In genomic region chr15:24772709-24773373, GRCh38 we compare ENCODE assay signal across 8 cellular contexts.
A peak's percentile ranks its signal among the peaks of the same experiment; 100 is the strongest.
DNase-seq lines count a peak whose midpoint lies in the region; ATAC-seq and TF ChIP-seq lines count a peak whose summit lies in the region.

No MANE protein-coding gene starts in this region.

- H3K4me3 ChIP-seq in HFF-Myc (replicated peaks; ENCODE audit: low read depth, low read length) = peak overlapping the region; percentile 40
- H3K4me3 ChIP-seq in cardiac fibroblast (replicated peaks in 1 of 2; ENCODE audit: low read depth in 2 of 2, low read length in 2 of 2) = peak overlapping the region; percentile 32 to 53
- peak overlapping the region; percentile 46; the same call in 1 of the 2 replicates for H3K4me3 ChIP-seq in iPS-18c (ENCODE audit: insufficient read depth, low read depth, low read length)
- peak overlapping the region; percentile 64 for H3K4me3 ChIP-seq in skeletal muscle satellite cell (ENCODE audit: low read length)

- peak overlapping the region; percentile 45 for H3K9ac ChIP-seq in skeletal muscle satellite cell (ENCODE audit: low read depth, low read length)

- TF ChIP-seq CTCF in HFF-Myc (IDR thresholded peaks at IDR 0.05; ENCODE audit: low read depth, low read length, missing control alignments) (no peak), activated B cell treated with CpG ODN at 0.5 μM for 24 hours (IDR thresholded peaks at IDR 0.05) (no peak), cardiac fibroblast (IDR thresholded peaks at IDR 0.05; ENCODE audit: low read depth, low read length) (no peak)

- no peaks in the 10 kb centered on the region for H3K36me3 Mint-ChIP-seq in activated B cell treated with CpG ODN at 0.5 μM for 24 hours (ENCODE audit: low read depth)

- peak; percentile 42 for ATAC-seq in activated B cell treated with CpG ODN at 0.5 μM for 24 hours (ENCODE audit: low read depth)
- ATAC-seq in HG02571 (IDR thresholded peaks at IDR 0.05; ENCODE audit: unreplicated experiment) = no peak

- no peaks in the 10 kb centered on the region for H3K4me1 ChIP-seq in skeletal muscle satellite cell (ENCODE audit: control insufficient read depth, insufficient read depth, low read length)

- H3K9me3 ChIP-seq in iPS-18c (ENCODE audit: control insufficient read depth, insufficient read depth, low read length) (peaks cover 3% of the 10 kb centered on the region), skeletal muscle satellite cell (replicated peaks; ENCODE audit: low read length) (peaks cover 7% of the 10 kb centered on the region)

- H3K9me3 Mint-ChIP-seq in activated B cell treated with CpG ODN at 0.5 μM for 24 hours = peaks cover 22% of the 10 kb centered on the region

- no peaks in the 10 kb centered on the region for H3K36me3 ChIP-seq in skeletal muscle satellite cell (ENCODE audit: insufficient read depth, low read length)

- H3K4me1 Mint-ChIP-seq in activated B cell treated with CpG ODN at 0.5 μM for 24 hours = peaks cover 2% of the 10 kb centered on the region

- H3K4me2 ChIP-seq in skeletal muscle satellite cell (ENCODE audit: low read length) = peak overlapping the region; percentile 73

- peaks cover 2% of the 10 kb centered on the region for H3K27me3 Mint-ChIP-seq in activated B cell treated with CpG ODN at 0.5 μM for 24 hours

- intact Hi-C loops in activated B cell treated with CpG ODN at 0.5 μM for 24 hours (cut with micrococcal nuclease) = loop anchor here (2.0 kb wide), 1 partner anchor 184 kb away; no protein-coding TSS in a partner anchor

- H3K27ac Mint-ChIP-seq in activated B cell treated with CpG ODN at 0.5 μM for 24 hours = no peak overlapping the region

- peak; percentile 49 for DNase-seq in HFF-Myc (ENCODE audit: extremely low read depth, low read depth)
- peak; percentile 19 for DNase-seq in activated B cell treated with CpG ODN at 0.5 μM for 24 hours
- peak; percentile 77 to 81 for DNase-seq in cardiac fibroblast (ENCODE audit: low read depth in 2 of 2)
- no peak for DNase-seq in DMS79 treated with DMSO at 0.1 percent for 48 hours (lab: John Stamatoyannopoulos, UW)
- no peak for DNase-seq in A172 (ENCODE audit: low spot score)

- POLR2A ChIA-PET in activated B cell treated with CpG ODN at 0.5 μM for 24 hours (lab: Charles Lee) = no interaction called here

- peak overlapping the region; percentile 81 for H3K4me3 Mint-ChIP-seq in activated B cell treated with CpG ODN at 0.5 μM for 24 hours

- CTCF ChIA-PET in activated B cell treated with CpG ODN at 0.5 μM for 24 hours (lab: Charles Lee) = no interaction called here

- no peaks in the 10 kb centered on the region for H3K27me3 ChIP-seq in skeletal muscle satellite cell (ENCODE audit: control insufficient read depth, insufficient read depth, low read length)

Comparison
In these comparisons a context has a peak if more than half of its experiments do, and no peak if none do; other contexts are left out.
1. DNase-seq: peak in HFF-Myc (single experiment), activated B cell treated with CpG ODN at 0.5 μM for 24 hours (single experiment) and cardiac fibroblast (2 of 2); none in DMS79 treated with DMSO at 0.1 percent for 48 hours (single experiment) and A172 (single experiment).
2. Peak in every context shown above with its lines, with median percentiles within 50 percentile points of each other: H3K4me3 ChIP-seq.